In genomic region chr3:193592841-193593665, GRCh38 we compare ENCODE assay signal across 1 cellular context.
TF ChIP-seq lines count a peak whose summit lies in the region.

A gene with protein sequence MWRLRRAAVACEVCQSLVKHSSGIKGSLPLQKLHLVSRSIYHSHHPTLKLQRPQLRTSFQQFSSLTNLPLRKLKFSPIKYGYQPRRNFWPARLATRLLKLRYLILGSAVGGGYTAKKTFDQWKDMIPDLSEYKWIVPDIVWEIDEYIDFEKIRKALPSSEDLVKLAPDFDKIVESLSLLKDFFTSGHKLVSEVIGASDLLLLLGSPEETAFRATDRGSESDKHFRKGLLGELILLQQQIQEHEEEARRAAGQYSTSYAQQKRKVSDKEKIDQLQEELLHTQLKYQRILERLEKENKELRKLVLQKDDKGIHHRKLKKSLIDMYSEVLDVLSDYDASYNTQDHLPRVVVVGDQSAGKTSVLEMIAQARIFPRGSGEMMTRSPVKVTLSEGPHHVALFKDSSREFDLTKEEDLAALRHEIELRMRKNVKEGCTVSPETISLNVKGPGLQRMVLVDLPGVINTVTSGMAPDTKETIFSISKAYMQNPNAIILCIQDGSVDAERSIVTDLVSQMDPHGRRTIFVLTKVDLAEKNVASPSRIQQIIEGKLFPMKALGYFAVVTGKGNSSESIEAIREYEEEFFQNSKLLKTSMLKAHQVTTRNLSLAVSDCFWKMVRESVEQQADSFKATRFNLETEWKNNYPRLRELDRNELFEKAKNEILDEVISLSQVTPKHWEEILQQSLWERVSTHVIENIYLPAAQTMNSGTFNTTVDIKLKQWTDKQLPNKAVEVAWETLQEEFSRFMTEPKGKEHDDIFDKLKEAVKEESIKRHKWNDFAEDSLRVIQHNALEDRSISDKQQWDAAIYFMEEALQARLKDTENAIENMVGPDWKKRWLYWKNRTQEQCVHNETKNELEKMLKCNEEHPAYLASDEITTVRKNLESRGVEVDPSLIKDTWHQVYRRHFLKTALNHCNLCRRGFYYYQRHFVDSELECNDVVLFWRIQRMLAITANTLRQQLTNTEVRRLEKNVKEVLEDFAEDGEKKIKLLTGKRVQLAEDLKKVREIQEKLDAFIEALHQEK (plus strand): TSS chr3:193593208. CDS start chr3:193593378, 170 bp downstream.

TF ChIP-seq in GM12878, 131 proteins besides CTCF, POLR2A, EP300 and RAD21 (continued from another document):
- TF ChIP-seq TAF1 (IDR thresholded peaks at IDR 0.05; ENCODE audit: borderline replicate concordance, low read depth, low read length) = peak; percentile 80
- peak; percentile 57 for TF ChIP-seq ATF7 (IDR thresholded peaks at IDR 0.05; ENCODE audit: low read depth)
- TF ChIP-seq NR2F1 (conservative IDR thresholded peaks at IDR 0.05) = peak; percentile 74
- TF ChIP-seq ZBTB40 (IDR thresholded peaks at IDR 0.05; ENCODE audit: borderline replicate concordance) = peak; percentile 97
- TF ChIP-seq, protein P1, sequence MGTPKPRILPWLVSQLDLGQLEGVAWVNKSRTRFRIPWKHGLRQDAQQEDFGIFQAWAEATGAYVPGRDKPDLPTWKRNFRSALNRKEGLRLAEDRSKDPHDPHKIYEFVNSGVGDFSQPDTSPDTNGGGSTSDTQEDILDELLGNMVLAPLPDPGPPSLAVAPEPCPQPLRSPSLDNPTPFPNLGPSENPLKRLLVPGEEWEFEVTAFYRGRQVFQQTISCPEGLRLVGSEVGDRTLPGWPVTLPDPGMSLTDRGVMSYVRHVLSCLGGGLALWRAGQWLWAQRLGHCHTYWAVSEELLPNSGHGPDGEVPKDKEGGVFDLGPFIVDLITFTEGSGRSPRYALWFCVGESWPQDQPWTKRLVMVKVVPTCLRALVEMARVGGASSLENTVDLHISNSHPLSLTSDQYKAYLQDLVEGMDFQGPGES (IDR thresholded peaks at IDR 0.05) = peak; percentile 57; the same call in 1 of the 2 replicates
- peak; percentile 96 for TF ChIP-seq ESRRA (IDR thresholded peaks at IDR 0.05; ENCODE audit: low read length)
- TF ChIP-seq CEBPB (IDR thresholded peaks at IDR 0.05; ENCODE audit: borderline replicate concordance in 1 of 2, low read depth in 2 of 2, low read length in 2 of 2) = no peak
- TF ChIP-seq TCF7 (IDR thresholded peaks at IDR 0.05; ENCODE audit: borderline replicate concordance) = no peak; the same call in 1 of the 2 replicates
- peak; percentile 86 for TF ChIP-seq POLR2AphosphoS5 (IDR thresholded peaks at IDR 0.05; ENCODE audit: low read length)
- peak; percentile 82; the same call in 1 of the 2 replicates for TF ChIP-seq CHD2 (IDR thresholded peaks at IDR 0.05; ENCODE audit: borderline replicate concordance, low read depth, low read length)
- peak; percentile 48 for TF ChIP-seq JUND (IDR thresholded peaks at IDR 0.05; ENCODE audit: low read depth, low read length)
- TF ChIP-seq ZBTB11 (CRISPR knock-in tag; IDR thresholded peaks at IDR 0.05) = peak; percentile 93
- peak; percentile 79; the same call in 1 of the 2 replicates for TF ChIP-seq CBX5 (IDR thresholded peaks at IDR 0.05; ENCODE audit: low read depth)
- TF ChIP-seq BACH1 (IDR thresholded peaks at IDR 0.05; ENCODE audit: borderline replicate concordance) = 0 out of 2 replicates have a peak, but pooled peaks have one; percentile 22
- TF ChIP-seq, protein P2, sequence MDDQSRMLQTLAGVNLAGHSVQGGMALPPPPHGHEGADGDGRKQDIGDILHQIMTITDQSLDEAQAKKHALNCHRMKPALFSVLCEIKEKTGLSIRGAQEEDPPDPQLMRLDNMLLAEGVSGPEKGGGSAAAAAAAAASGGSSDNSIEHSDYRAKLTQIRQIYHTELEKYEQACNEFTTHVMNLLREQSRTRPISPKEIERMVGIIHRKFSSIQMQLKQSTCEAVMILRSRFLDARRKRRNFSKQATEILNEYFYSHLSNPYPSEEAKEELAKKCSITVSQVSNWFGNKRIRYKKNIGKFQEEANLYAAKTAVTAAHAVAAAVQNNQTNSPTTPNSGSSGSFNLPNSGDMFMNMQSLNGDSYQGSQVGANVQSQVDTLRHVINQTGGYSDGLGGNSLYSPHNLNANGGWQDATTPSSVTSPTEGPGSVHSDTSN (IDR thresholded peaks at IDR 0.05; ENCODE audit: insufficient replicate concordance, low read depth, low read length) = peak; percentile 60
- TF ChIP-seq PAX5 (IDR thresholded peaks at IDR 0.05; ENCODE audit: borderline replicate concordance, low read depth, low read length) = peak; percentile 49; the same call in 1 of the 2 replicates
- TF ChIP-seq POLR2AphosphoS2 (IDR thresholded peaks at IDR 0.05; ENCODE audit: low read depth, low read length) = peak; percentile 81
- peak; percentile 88 for TF ChIP-seq NR2C1 (IDR thresholded peaks at IDR 0.05)
TF ChIP-seq in GM12878: peak in this region for 77.
